ENCODE assay signal across 30 cellular contexts in the genomic region with DNA sequence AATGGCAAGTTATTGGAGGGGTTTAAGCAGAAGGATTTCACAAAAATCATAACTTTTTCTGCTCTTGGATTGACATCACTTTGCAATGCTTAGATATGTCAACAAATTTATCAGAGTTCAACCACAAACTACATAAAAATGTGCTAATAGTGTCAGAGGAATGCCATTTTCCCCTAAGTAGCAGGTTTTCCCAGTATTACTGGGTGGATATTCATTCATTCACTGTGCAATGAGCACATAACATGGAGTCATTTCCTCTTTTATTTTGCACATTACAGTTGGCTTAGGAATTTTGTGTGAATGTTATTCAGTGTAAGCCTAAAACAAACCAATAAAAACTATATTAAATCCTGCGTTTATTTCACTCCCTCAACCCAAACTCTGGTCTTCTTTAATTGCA.
"Had no signal": no experiment of that assay in that cellular context is flagged by ENCODE, and none has a peak within 500 bp of the region (broad histone marks: within the 10 kb centered on the region; RNA-seq: fewer than 3 reads in every experiment).

No MANE protein-coding gene starts in this region.

- H3K4me1 Mint-ChIP-seq: activated CD4-positive, alpha-beta T cell treated with anti-CD3 and anti-CD28 coated beads for 36 hours; activated CD4-positive, alpha-beta T cell treated with anti-CD3 and anti-CD28 coated beads, Interleukin-2, amount 10 ng/mL, durations not matched to agents 24 days and 14 days; activated CD8-positive, alpha-beta memory T cell treated with anti-CD3 and anti-CD28 coated beads, Interleukin-2, amount 10 ng/mL, durations not matched to agents 7 days and 5 days; activated naive CD4-positive, alpha-beta T cell treated with anti-CD3 and anti-CD28 coated beads, Interleukin-2, amount 10 ng/mL, durations not matched to agents 7 days and 5 days; activated naive CD8-positive, alpha-beta T cell treated with anti-CD3 and anti-CD28 coated beads, Interleukin-2, amount 10 ng/mL, durations not matched to agents 7 days and 5 days; central memory CD8-positive, alpha-beta T cell; endodermal cell had no signal

- H3K27ac ChIP-seq: ascending aorta, breast epithelium, coronary artery, dorsolateral prefrontal cortex, esophagus muscularis mucosa, gastroesophageal sphincter, heart right ventricle had no signal

- H3K9me3 Mint-ChIP-seq: activated naive CD4-positive, alpha-beta T cell treated with anti-CD3 and anti-CD28 coated beads, Interleukin-2, amount 10 ng/mL, durations not matched to agents 7 days and 5 days had no signal

- H3K4me3 ChIP-seq: ascending aorta, breast epithelium, coronary artery, dorsolateral prefrontal cortex, esophagus muscularis mucosa, gastroesophageal sphincter, heart right ventricle had no signal

- DNase-seq: activated CD4-positive, alpha-beta memory T cell treated with anti-CD3 and anti-CD28 coated beads for 36 hours; activated CD4-positive, alpha-beta T cell treated with anti-CD3 and anti-CD28 coated beads for 36 hours; activated CD4-positive, alpha-beta T cell treated with anti-CD3 and anti-CD28 coated beads, Interleukin-2, amount 10 ng/mL, durations not matched to agents 24 days and 14 days; activated CD4-positive, CD25-positive, alpha-beta regulatory T cell; activated CD4-positive, CD25-positive, alpha-beta regulatory T cell treated with anti-CD3 and anti-CD28 coated beads, Interleukin-2, amount 50 U/mL, for 72 hours; activated CD8-positive, alpha-beta memory T cell treated with anti-CD3 and anti-CD28 coated beads, Interleukin-2, amount 10 ng/mL, durations not matched to agents 7 days and 5 days; activated CD8-positive, alpha-beta memory T cell treated with anti-CD3 and anti-CD28 coated beads, Interleukin-2, amount 50 U/mL, for 4 hours; activated CD8-positive, alpha-beta T cell treated with anti-CD3 and anti-CD28 coated beads, Interleukin-2, amount 10 ng/mL, durations not matched to agents 7 days and 5 days; activated effector memory CD4-positive, alpha-beta T cell treated with anti-CD3 and anti-CD28 coated beads, Interleukin-2, amount 50 U/mL, for 16 hours; activated naive CD4-positive, alpha-beta T cell treated with anti-CD3 and anti-CD28 coated beads, Interleukin-2, amount 10 ng/mL, durations not matched to agents 7 days and 5 days; activated naive CD8-positive, alpha-beta T cell treated with anti-CD3 and anti-CD28 coated beads, Interleukin-2, amount 10 ng/mL, durations not matched to agents 7 days and 5 days; activated T-cell treated with anti-CD3 and anti-CD28 coated beads, Interleukin-2, amount 50 U/mL, for 1 hour; activated T-cell treated with anti-CD3 and anti-CD28 coated beads, Interleukin-2, amount 50 U/mL, for 48 hours; dorsolateral prefrontal cortex; effector memory CD4-positive, alpha-beta T cell; endodermal cell; foreskin melanocyte; heart right ventricle; T-helper 2 cell had no signal

- H3K4me1 ChIP-seq: ascending aorta, breast epithelium, esophagus muscularis mucosa, gastroesophageal sphincter, heart right ventricle had no signal

- H3K27me3 ChIP-seq: ascending aorta, breast epithelium, dorsolateral prefrontal cortex, esophagus muscularis mucosa, gastroesophageal sphincter, heart right ventricle had no signal

- H3K36me3 Mint-ChIP-seq: activated CD4-positive, alpha-beta memory T cell treated with anti-CD3 and anti-CD28 coated beads for 36 hours; activated CD8-positive, alpha-beta memory T cell treated with anti-CD3 and anti-CD28 coated beads, Interleukin-2, amount 10 ng/mL, durations not matched to agents 7 days and 5 days; activated naive CD4-positive, alpha-beta T cell treated with anti-CD3 and anti-CD28 coated beads, Interleukin-2, amount 10 ng/mL, durations not matched to agents 7 days and 5 days; activated naive CD4-positive, alpha-beta T cell treated with anti-CD3 and anti-CD28 coated beads, Interleukin-2, amount 50 U/mL, for 72 hours; activated naive CD8-positive, alpha-beta T cell treated with anti-CD3 and anti-CD28 coated beads, Interleukin-2, amount 10 ng/mL, durations not matched to agents 7 days and 5 days had no signal

- ATAC-seq: activated CD4-positive, alpha-beta T cell treated with anti-CD3 and anti-CD28 coated beads for 36 hours; activated CD8-positive, alpha-beta memory T cell treated with anti-CD3 and anti-CD28 coated beads, Interleukin-2, amount 10 ng/mL, durations not matched to agents 7 days and 5 days; activated CD8-positive, alpha-beta T cell treated with anti-CD3 and anti-CD28 coated beads, Interleukin-2, amount 10 ng/mL, durations not matched to agents 7 days and 5 days; activated naive CD4-positive, alpha-beta T cell treated with anti-CD3 and anti-CD28 coated beads, Interleukin-2, amount 50 U/mL, for 72 hours; gastroesophageal sphincter had no signal

- H3K36me3 ChIP-seq: ascending aorta, breast epithelium, esophagus muscularis mucosa, gastroesophageal sphincter, heart right ventricle had no signal

- H3K27me3 Mint-ChIP-seq: activated CD4-positive, alpha-beta T cell treated with anti-CD3 and anti-CD28 coated beads for 36 hours; activated CD4-positive, alpha-beta T cell treated with anti-CD3 and anti-CD28 coated beads, Interleukin-2, amount 10 ng/mL, durations not matched to agents 24 days and 14 days; activated CD8-positive, alpha-beta memory T cell treated with anti-CD3 and anti-CD28 coated beads, Interleukin-2, amount 10 ng/mL, durations not matched to agents 7 days and 5 days; activated naive CD4-positive, alpha-beta T cell treated with anti-CD3 and anti-CD28 coated beads, Interleukin-2, amount 10 ng/mL, durations not matched to agents 7 days and 5 days; activated naive CD8-positive, alpha-beta T cell treated with anti-CD3 and anti-CD28 coated beads, Interleukin-2, amount 10 ng/mL, durations not matched to agents 7 days and 5 days; brain; dendritic cell treated with granulocyte-macrophage colony-stimulating factor and Interleukin-4, amounts not matched to agents 40 ng/mL and 50 ng/mL, for 4 days had no signal

- H3K27ac Mint-ChIP-seq: activated CD4-positive, alpha-beta memory T cell treated with anti-CD3 and anti-CD28 coated beads for 36 hours; activated CD4-positive, alpha-beta T cell treated with anti-CD3 and anti-CD28 coated beads for 36 hours; activated CD4-positive, alpha-beta T cell treated with anti-CD3 and anti-CD28 coated beads, Interleukin-2, amount 10 ng/mL, durations not matched to agents 24 days and 14 days; activated CD8-positive, alpha-beta memory T cell treated with anti-CD3 and anti-CD28 coated beads, Interleukin-2, amount 10 ng/mL, durations not matched to agents 7 days and 5 days; activated CD8-positive, alpha-beta T cell treated with anti-CD3 and anti-CD28 coated beads, Interleukin-2, amount 10 ng/mL, durations not matched to agents 7 days and 5 days; activated naive CD4-positive, alpha-beta T cell treated with anti-CD3 and anti-CD28 coated beads, Interleukin-2, amount 10 ng/mL, durations not matched to agents 7 days and 5 days; activated naive CD4-positive, alpha-beta T cell treated with anti-CD3 and anti-CD28 coated beads, Interleukin-2, amount 50 U/mL, for 72 hours; activated naive CD8-positive, alpha-beta T cell treated with anti-CD3 and anti-CD28 coated beads, Interleukin-2, amount 10 ng/mL, durations not matched to agents 7 days and 5 days; activated T-helper 1 cell treated with anti-CD3 and anti-CD28 coated beads, Interleukin-12 subunit alpha, Interleukin-12 subunit beta, Interleukin-2, Interleukin-4 antibody, amounts not matched to agents 30 ng/mL and 10 ng/mL and 1 ng/mL, durations not matched to agents 14 hours and 24 hours and 36 hours; activated T-helper 2 cell treated with anti-CD3 and anti-CD28 coated beads, Interferon-gamma antibody, Interleukin-2, Interleukin-4, amounts not matched to agents 10 μg/mL and 5 μg/mL and 100 μg/mL, durations not matched to agents 14 hours and 24 hours and 36 hours; brain; dendritic cell treated with granulocyte-macrophage colony-stimulating factor and Interleukin-4, amounts not matched to agents 40 ng/mL and 50 ng/mL, for 4 days; endodermal cell had no signal

- H3K4me3 Mint-ChIP-seq: activated CD4-positive, alpha-beta memory T cell treated with anti-CD3 and anti-CD28 coated beads for 36 hours; activated CD4-positive, alpha-beta T cell treated with anti-CD3 and anti-CD28 coated beads for 36 hours; activated CD4-positive, alpha-beta T cell treated with anti-CD3 and anti-CD28 coated beads, Interleukin-2, amount 10 ng/mL, durations not matched to agents 24 days and 14 days; activated CD8-positive, alpha-beta memory T cell treated with anti-CD3 and anti-CD28 coated beads, Interleukin-2, amount 10 ng/mL, durations not matched to agents 7 days and 5 days; activated CD8-positive, alpha-beta T cell treated with anti-CD3 and anti-CD28 coated beads, Interleukin-2, amount 10 ng/mL, durations not matched to agents 7 days and 5 days; activated naive CD4-positive, alpha-beta T cell treated with anti-CD3 and anti-CD28 coated beads, Interleukin-2, amount 10 ng/mL, durations not matched to agents 7 days and 5 days; activated naive CD8-positive, alpha-beta T cell treated with anti-CD3 and anti-CD28 coated beads, Interleukin-2, amount 10 ng/mL, durations not matched to agents 7 days and 5 days; activated T-helper 1 cell treated with anti-CD3 and anti-CD28 coated beads, Interleukin-12 subunit alpha, Interleukin-12 subunit beta, Interleukin-2, Interleukin-4 antibody, amounts not matched to agents 30 ng/mL and 10 ng/mL and 1 ng/mL, durations not matched to agents 14 hours and 24 hours and 36 hours; brain; central memory CD8-positive, alpha-beta T cell; dendritic cell treated with granulocyte-macrophage colony-stimulating factor and Interleukin-4, amounts not matched to agents 40 ng/mL and 50 ng/mL, for 4 days; endodermal cell had no signal
